Comparison of ENCODE assay signal across 1 cellular context in the genomic region with DNA sequence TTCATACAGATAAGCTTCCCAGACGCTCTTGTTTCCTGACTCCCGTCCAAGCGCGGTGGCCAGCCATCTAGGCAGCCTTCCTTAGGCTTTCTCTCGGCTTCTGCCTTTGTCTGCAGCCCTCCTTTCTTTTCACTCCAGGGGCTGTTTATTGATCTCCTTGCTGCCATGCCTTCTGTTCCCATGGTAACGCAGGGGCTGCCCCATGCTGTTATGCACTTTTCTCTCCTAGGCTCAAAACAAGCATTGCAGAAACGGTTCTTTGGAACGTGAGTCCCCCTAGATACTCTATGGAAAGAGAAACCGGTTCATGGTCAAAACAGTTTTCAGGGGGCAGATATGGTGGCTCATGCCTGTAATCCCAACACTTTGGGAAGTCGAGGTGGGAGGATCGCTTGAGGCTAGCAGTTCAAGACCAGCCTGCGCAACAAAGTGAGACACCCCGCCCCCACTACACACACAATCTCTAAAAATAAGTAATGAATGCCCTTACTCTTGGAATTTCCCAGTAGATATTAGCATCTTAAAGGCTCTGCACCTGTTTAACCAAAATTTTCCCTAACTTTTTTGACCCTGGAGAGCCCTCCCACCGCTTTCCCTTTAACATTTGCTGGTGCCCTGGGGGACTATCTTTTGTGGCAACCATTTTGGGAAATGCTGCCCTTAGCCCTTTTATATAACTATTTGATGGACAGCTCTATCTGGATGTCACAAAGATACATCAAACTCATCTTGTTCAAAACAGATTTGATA.
A peak's percentile ranks its signal among the peaks of the same experiment; 100 is the strongest.
TF ChIP-seq lines count a peak whose summit lies in the region.

No MANE protein-coding gene starts in this region.

TF ChIP-seq in GM12878, 131 proteins besides CTCF, POLR2A, EP300 and RAD21:
- TF ChIP-seq, protein P1, sequence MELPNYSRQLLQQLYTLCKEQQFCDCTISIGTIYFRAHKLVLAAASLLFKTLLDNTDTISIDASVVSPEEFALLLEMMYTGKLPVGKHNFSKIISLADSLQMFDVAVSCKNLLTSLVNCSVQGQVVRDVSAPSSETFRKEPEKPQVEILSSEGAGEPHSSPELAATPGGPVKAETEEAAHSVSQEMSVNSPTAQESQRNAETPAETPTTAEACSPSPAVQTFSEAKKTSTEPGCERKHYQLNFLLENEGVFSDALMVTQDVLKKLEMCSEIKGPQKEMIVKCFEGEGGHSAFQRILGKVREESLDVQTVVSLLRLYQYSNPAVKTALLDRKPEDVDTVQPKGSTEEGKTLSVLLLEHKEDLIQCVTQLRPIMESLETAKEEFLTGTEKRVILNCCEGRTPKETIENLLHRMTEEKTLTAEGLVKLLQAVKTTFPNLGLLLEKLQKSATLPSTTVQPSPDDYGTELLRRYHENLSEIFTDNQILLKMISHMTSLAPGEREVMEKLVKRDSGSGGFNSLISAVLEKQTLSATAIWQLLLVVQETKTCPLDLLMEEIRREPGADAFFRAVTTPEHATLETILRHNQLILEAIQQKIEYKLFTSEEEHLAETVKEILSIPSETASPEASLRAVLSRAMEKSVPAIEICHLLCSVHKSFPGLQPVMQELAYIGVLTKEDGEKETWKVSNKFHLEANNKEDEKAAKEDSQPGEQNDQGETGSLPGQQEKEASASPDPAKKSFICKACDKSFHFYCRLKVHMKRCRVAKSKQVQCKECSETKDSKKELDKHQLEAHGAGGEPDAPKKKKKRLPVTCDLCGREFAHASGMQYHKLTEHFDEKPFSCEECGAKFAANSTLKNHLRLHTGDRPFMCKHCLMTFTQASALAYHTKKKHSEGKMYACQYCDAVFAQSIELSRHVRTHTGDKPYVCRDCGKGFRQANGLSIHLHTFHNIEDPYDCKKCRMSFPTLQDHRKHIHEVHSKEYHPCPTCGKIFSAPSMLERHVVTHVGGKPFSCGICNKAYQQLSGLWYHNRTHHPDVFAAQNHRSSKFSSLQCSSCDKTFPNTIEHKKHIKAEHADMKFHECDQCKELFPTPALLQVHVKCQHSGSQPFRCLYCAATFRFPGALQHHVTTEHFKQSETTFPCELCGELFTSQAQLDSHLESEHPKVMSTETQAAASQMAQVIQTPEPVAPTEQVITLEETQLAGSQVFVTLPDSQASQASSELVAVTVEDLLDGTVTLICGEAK (IDR thresholded peaks at IDR 0.05; ENCODE audit: borderline replicate concordance) = no peak
- TF ChIP-seq KLF5 (IDR thresholded peaks at IDR 0.05; ENCODE audit: partially characterized antibody) = no peak
- no peak for TF ChIP-seq MXI1 (IDR thresholded peaks at IDR 0.05; ENCODE audit: low read depth, low read length)
- TF ChIP-seq BMI1 (IDR thresholded peaks at IDR 0.05; ENCODE audit: borderline replicate concordance) = peak; percentile 66; the same call in 1 of the 2 replicates
